ENCODE assay signal across 8 cellular contexts in the genomic region with DNA sequence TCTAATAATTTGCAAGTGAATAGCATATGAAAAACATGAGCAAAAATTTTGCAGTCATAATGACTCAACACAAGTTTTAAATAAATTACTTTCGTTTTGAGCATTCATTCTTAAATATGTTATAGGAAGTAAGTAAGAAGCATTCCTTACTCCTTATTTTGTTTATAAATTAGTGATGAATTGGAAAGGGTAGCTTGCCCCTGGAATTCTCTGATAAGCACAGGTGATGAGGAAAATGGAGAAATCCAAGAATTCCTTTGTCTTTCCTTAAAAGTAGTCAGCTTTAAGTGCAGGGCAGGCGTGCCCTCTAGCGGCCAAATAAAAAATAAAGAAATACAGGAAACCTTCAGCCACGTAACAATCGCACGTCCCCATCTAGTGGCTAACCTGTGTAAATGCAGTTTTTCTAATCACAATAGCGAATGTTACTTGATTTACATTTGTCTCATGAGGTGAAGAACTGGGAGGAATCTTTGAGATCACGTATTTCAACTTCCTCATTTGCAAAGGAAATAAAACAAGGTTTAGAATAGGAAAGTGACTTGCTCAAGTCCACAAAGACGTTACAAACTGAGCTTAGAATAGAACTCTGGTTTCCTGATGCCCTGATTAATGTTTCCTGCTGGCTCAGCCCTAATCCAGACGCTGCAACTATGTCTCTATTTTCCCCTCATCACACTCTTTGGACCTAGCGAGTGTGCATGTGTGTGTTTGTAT. TPM values are rescaled to one million over a fixed set of nuclear protein-coding genes. Genes with fewer than 3 reads are reported as not detected.
DNase-seq lines count a peak whose midpoint lies in the region; ATAC-seq and TF ChIP-seq lines count a peak whose summit lies in the region.

No MANE protein-coding gene starts in this region.

- H3K27ac Mint-ChIP-seq in WTC11: no peak overlapping the region
- H3K27ac Mint-ChIP-seq in stimulated activated effector memory CD8-positive, alpha-beta T cell treated with anti-CD3 and anti-CD28 coated beads, Interleukin-12 subunit alpha, Interleukin-12 subunit beta, amount 100 ng/mL, for 72 hours: peak overlapping the region; percentile 57

- H3K4me3 ChIP-seq in duodenal mucosa (ENCODE audit: low read depth in 1 of 2, low read length in 2 of 2): peak overlapping the region; percentile 28 to 42
- H3K4me3 ChIP-seq in mucosa of descending colon: no peak overlapping the region

- ATAC-seq in GM19025 (IDR thresholded peaks at IDR 0.05; ENCODE audit: low read depth, unreplicated experiment): peak; percentile 60
- peak; percentile 84 for ATAC-seq in HG03196 (IDR thresholded peaks at IDR 0.05; ENCODE audit: unreplicated experiment)
- ATAC-seq in WTC11: peak; percentile 55
- ATAC-seq in mucosa of descending colon: peak; percentile 99
- peak; percentile 90 for ATAC-seq in stimulated activated effector memory CD8-positive, alpha-beta T cell treated with anti-CD3 and anti-CD28 coated beads, Interleukin-12 subunit alpha, Interleukin-12 subunit beta, amount 100 ng/mL, for 72 hours

- H3K27me3 Mint-ChIP-seq in WTC11 (ENCODE audit: low read depth): peaks cover 6% of the 10 kb centered on the region; the same call in 1 of the 2 replicates

- H3K4me1 ChIP-seq in duodenal mucosa (ENCODE audit: control insufficient read depth in 1 of 2, insufficient read depth in 2 of 2, low read length in 2 of 2) (no peaks in the 10 kb centered on the region), mucosa of descending colon (ENCODE audit: low read depth) (no peaks in the 10 kb centered on the region)

- H3K27me3 ChIP-seq in duodenal mucosa (ENCODE audit: control insufficient read depth in 1 of 2, insufficient read depth in 2 of 2, low read length in 2 of 2): no peaks in the 10 kb centered on the region

- H3K9me3 Mint-ChIP-seq in WTC11: peaks cover 15% of the 10 kb centered on the region
- no peaks in the 10 kb centered on the region for H3K9me3 Mint-ChIP-seq in stimulated activated effector memory CD8-positive, alpha-beta T cell treated with anti-CD3 and anti-CD28 coated beads, Interleukin-12 subunit alpha, Interleukin-12 subunit beta, amount 100 ng/mL, for 72 hours

- in situ Hi-C loops in ACHN (cut with HindIII; ENCODE audit: low pct_ligation_motif_present, low pct_unique_long_range_greater_than_20kb, low sequenced_read_pairs): no loop called here

- no peaks in the 10 kb centered on the region for H3K36me3 ChIP-seq in duodenal mucosa (ENCODE audit: control insufficient read depth in 1 of 2, insufficient read depth in 2 of 2, low read length in 2 of 2)
- H3K36me3 ChIP-seq in mucosa of descending colon (ENCODE audit: low read depth): no peaks in the 10 kb centered on the region

- H3K4me1 Mint-ChIP-seq in WTC11: 0 out of 2 replicates have a peak, but pooled peaks cover 3% of the 10 kb centered on the region
- peaks cover 13% of the 10 kb centered on the region for H3K4me1 Mint-ChIP-seq in stimulated activated effector memory CD8-positive, alpha-beta T cell treated with anti-CD3 and anti-CD28 coated beads, Interleukin-12 subunit alpha, Interleukin-12 subunit beta, amount 100 ng/mL, for 72 hours

- H3K4me3 Mint-ChIP-seq in WTC11: no peak overlapping the region
- peak overlapping the region; percentile 49 for H3K4me3 Mint-ChIP-seq in stimulated activated effector memory CD8-positive, alpha-beta T cell treated with anti-CD3 and anti-CD28 coated beads, Interleukin-12 subunit alpha, Interleukin-12 subunit beta, amount 100 ng/mL, for 72 hours

- CTCF ChIA-PET in WTC11 (lab: Charles Lee): interaction anchor here (0.7 to 3.4 kb wide), 13 partner anchors 12 to 310 kb away, joined by 3 to 33 read pairs (median 6); no protein-coding TSS in a partner anchor

- no peak overlapping the region for H3K27ac ChIP-seq in duodenal mucosa (ENCODE audit: low read depth, low read length)

- H3K9me3 ChIP-seq in duodenal mucosa (ENCODE audit: control insufficient read depth in 1 of 2, low read length in 2 of 2) (no peaks in the 10 kb centered on the region), mucosa of descending colon (no peaks in the 10 kb centered on the region)

- peak; percentile 88 for DNase-seq in ACHN
- DNase-seq in WTC11 (ENCODE audit: low spot score): peak; percentile 46
- peak in 1 of 3 donors; percentile 83 for DNase-seq in mucosa of descending colon
- DNase-seq in stimulated activated effector memory CD8-positive, alpha-beta T cell treated with anti-CD3 and anti-CD28 coated beads, Interleukin-12 subunit alpha, Interleukin-12 subunit beta, amount 100 ng/mL, for 72 hours (ENCODE audit: low spot score in 2 of 2): peak; percentile 55 to 76
- no peak for DNase-seq in NCI-H1105 (lab: John Stamatoyannopoulos, UW)

- intact Hi-C loops in mucosa of descending colon (cut with DNase I, micrococcal nuclease): no loop called here

- peaks cover 12% of the 10 kb centered on the region for H3K36me3 Mint-ChIP-seq in WTC11
- H3K36me3 Mint-ChIP-seq in stimulated activated effector memory CD8-positive, alpha-beta T cell treated with anti-CD3 and anti-CD28 coated beads, Interleukin-12 subunit alpha, Interleukin-12 subunit beta, amount 100 ng/mL, for 72 hours: no peaks in the 10 kb centered on the region

- peak; percentile 75 for TF ChIP-seq CTCF in WTC11 (IDR thresholded peaks at IDR 0.05)
- no peak for TF ChIP-seq CTCF in mucosa of descending colon (IDR thresholded peaks at IDR 0.05)

- POLR2A ChIA-PET in WTC11 (lab: Charles Lee): no interaction called here

- H3K9ac ChIP-seq in duodenal mucosa (ENCODE audit: low read depth in 1 of 2, low read length in 2 of 2): no peak overlapping the region

TF ChIP-seq in WTC11, 78 proteins besides CTCF, POLR2A, EP300 and RAD21:
- TF ChIP-seq KAT7 (CRISPR knock-in tag; IDR thresholded peaks at IDR 0.05; ENCODE audit: borderline replicate concordance) (no peak), GTF2I (CRISPR knock-in tag; conservative IDR thresholded peaks at IDR 0.05) (no peak), FOXJ3 (CRISPR knock-in tag; IDR thresholded peaks at IDR 0.05; ENCODE audit: borderline replicate concordance) (no peak), FOXP1 (CRISPR knock-in tag; IDR thresholded peaks at IDR 0.05; ENCODE audit: borderline replicate concordance) (no peak), SOX15 (CRISPR knock-in tag; IDR thresholded peaks at IDR 0.05) (no peak), ESRRA (CRISPR knock-in tag; IDR thresholded peaks at IDR 0.05; ENCODE audit: borderline replicate concordance) (no peak), RORB (CRISPR knock-in tag; IDR thresholded peaks at IDR 0.05) (no peak), HMGA2 (CRISPR knock-in tag; IDR thresholded peaks at IDR 0.05) (no peak)
- TF ChIP-seq, protein P1, sequence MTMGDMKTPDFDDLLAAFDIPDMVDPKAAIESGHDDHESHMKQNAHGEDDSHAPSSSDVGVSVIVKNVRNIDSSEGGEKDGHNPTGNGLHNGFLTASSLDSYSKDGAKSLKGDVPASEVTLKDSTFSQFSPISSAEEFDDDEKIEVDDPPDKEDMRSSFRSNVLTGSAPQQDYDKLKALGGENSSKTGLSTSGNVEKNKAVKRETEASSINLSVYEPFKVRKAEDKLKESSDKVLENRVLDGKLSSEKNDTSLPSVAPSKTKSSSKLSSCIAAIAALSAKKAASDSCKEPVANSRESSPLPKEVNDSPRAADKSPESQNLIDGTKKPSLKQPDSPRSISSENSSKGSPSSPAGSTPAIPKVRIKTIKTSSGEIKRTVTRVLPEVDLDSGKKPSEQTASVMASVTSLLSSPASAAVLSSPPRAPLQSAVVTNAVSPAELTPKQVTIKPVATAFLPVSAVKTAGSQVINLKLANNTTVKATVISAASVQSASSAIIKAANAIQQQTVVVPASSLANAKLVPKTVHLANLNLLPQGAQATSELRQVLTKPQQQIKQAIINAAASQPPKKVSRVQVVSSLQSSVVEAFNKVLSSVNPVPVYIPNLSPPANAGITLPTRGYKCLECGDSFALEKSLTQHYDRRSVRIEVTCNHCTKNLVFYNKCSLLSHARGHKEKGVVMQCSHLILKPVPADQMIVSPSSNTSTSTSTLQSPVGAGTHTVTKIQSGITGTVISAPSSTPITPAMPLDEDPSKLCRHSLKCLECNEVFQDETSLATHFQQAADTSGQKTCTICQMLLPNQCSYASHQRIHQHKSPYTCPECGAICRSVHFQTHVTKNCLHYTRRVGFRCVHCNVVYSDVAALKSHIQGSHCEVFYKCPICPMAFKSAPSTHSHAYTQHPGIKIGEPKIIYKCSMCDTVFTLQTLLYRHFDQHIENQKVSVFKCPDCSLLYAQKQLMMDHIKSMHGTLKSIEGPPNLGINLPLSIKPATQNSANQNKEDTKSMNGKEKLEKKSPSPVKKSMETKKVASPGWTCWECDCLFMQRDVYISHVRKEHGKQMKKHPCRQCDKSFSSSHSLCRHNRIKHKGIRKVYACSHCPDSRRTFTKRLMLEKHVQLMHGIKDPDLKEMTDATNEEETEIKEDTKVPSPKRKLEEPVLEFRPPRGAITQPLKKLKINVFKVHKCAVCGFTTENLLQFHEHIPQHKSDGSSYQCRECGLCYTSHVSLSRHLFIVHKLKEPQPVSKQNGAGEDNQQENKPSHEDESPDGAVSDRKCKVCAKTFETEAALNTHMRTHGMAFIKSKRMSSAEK (CRISPR knock-in tag; IDR thresholded peaks at IDR 0.05; ENCODE audit: borderline replicate concordance): no peak

RNA-seq across cellular contexts. Expression of a gene that starts 47.2 kb away (rescaled TPM):
- total RNA-seq in WTC11 (2021) (35.2 to 41.7 TPM (median 38.3 TPM) in 3 replicates), mucosa of descending colon (10 to 100 TPM; 26.2 to 33.5 (median 27.8) TPM)
